Comparison of ENCODE assay signal across 12 cellular contexts in the genomic region with DNA sequence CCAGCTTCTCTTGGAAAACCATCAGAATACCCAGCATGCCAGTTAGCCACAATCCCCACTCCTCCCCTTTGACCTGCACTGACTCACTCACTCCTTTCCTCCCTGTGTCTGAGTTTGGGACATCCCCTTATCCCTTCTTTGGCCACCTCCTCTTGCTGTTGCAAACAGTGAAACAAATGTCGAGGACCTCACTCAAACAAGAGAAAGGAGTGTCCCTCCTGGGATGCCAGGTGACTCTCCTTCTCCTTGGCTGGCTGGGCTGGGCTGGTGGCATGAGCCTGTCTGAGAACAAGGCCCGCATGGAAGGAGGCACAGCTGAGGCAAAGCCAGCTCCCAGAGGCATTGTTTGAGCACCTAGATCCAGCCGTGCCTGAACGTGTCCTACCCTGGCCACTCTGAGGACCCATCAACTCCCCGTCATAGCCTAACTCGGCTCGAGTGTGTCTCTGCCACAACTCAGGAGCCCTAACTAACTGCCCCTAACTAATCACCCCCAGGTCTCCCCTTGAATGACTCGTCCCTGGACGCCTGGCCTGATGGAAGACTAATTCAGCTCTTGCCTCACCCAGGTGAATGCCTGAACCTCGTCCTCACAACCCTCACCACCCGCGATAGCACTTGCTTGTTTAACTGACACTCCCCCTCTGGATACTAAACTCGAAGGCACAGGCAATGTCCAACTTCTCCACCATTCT. TPM values are rescaled to one million over a fixed set of nuclear protein-coding genes. Genes with fewer than 3 reads are reported as not detected.
DNase-seq lines count a peak whose midpoint lies in the region; ATAC-seq and TF ChIP-seq lines count a peak whose summit lies in the region.
"Had no signal": no experiment of that assay in that cellular context is flagged by ENCODE, and none has a peak within 500 bp of the region (broad histone marks: within the 10 kb centered on the region; RNA-seq: fewer than 3 reads in every experiment).

No MANE protein-coding gene starts in this region.

- H4K20me1 ChIP-seq in GM23248 (ENCODE audit: insufficient read depth): no peaks in the 10 kb centered on the region

- POLR2A ChIA-PET in naive thymus-derived CD8-positive, alpha-beta T cell (lab: Charles Lee): no interaction called here

- DNase-seq in GM23248 (peak; percentile 89), fibroblast of villous mesenchyme (ENCODE audit: low read depth) (peak; percentile 88), iPS-NIHi11 (ENCODE audit: low spot score) (no peak)
- no peak for DNase-seq in activated naive CD8-positive, alpha-beta T cell treated with anti-CD3 and anti-CD28 coated beads, Interleukin-2, amount 50 U/mL, for 24 hours
- no peak for DNase-seq in stimulated activated naive B cell treated with anti-CD40 and anti-IgM and Interleukin-4, amounts not matched to agents 10 μg/mL and 1 μg/mL and 100 μg/mL, for 72 hours
- DNase-seq in naive thymus-derived CD8-positive, alpha-beta T cell: no peak
- DNase-seq in stimulated activated naive CD4-positive, alpha-beta T cell treated with Interleukin-2 at 50 U/mL for 16 hours (lab: John Stamatoyannopoulos, UW): no peak
- DNase-seq: anterior cingulate cortex; NCI-H2227 treated with DMSO at 0.1 percent for 48 hours; stimulated activated CD4-positive, alpha-beta T cell treated with anti-CD3 and anti-CD28 coated beads, Interleukin-2, amount 100 ng/mL, for 24 hours had no signal

- peaks cover 42% of the 10 kb centered on the region for H3F3A ChIP-seq in GM23248 (ENCODE audit: insufficient read depth)

- ATAC-seq in activated naive CD8-positive, alpha-beta T cell treated with anti-CD3 and anti-CD28 coated beads, Interleukin-2, amount 50 U/mL, for 24 hours: peak; percentile 50
- ATAC-seq in stimulated activated naive B cell treated with anti-CD40 and anti-IgM and Interleukin-4, amounts not matched to agents 10 μg/mL and 1 μg/mL and 100 μg/mL, for 72 hours (replicated peaks): no peak
- ATAC-seq in naive thymus-derived CD8-positive, alpha-beta T cell: no peak
- no peak for ATAC-seq in HG02852 (IDR thresholded peaks at IDR 0.05; ENCODE audit: unreplicated experiment)

- H3K9ac ChIP-seq in GM23248: no peak overlapping the region; the same call in 1 of the 2 replicates

- no peak for TF ChIP-seq CTCF in fibroblast of villous mesenchyme (IDR thresholded peaks at IDR 0.05; ENCODE audit: insufficient read depth, low read depth, low read length)

- no peaks in the 10 kb centered on the region for H3K9me3 Mint-ChIP-seq in activated naive CD8-positive, alpha-beta T cell treated with anti-CD3 and anti-CD28 coated beads, Interleukin-2, amount 50 U/mL, for 24 hours
- no peaks in the 10 kb centered on the region for H3K9me3 Mint-ChIP-seq in stimulated activated naive B cell treated with anti-CD40 and anti-IgM and Interleukin-4, amounts not matched to agents 10 μg/mL and 1 μg/mL and 100 μg/mL, for 72 hours
- no peaks in the 10 kb centered on the region for H3K9me3 Mint-ChIP-seq in naive thymus-derived CD8-positive, alpha-beta T cell

- H2AFZ ChIP-seq in GM23248: no peak overlapping the region

- H3K9me2 ChIP-seq in GM23248 (ENCODE audit: insufficient read depth): no peaks in the 10 kb centered on the region

- no peaks in the 10 kb centered on the region for H3K27me3 ChIP-seq in GM23248 (replicated peaks; ENCODE audit: insufficient read depth)

- no peaks in the 10 kb centered on the region for H3K27me3 Mint-ChIP-seq in activated naive CD8-positive, alpha-beta T cell treated with anti-CD3 and anti-CD28 coated beads, Interleukin-2, amount 50 U/mL, for 24 hours
- no peaks in the 10 kb centered on the region for H3K27me3 Mint-ChIP-seq in stimulated activated naive B cell treated with anti-CD40 and anti-IgM and Interleukin-4, amounts not matched to agents 10 μg/mL and 1 μg/mL and 100 μg/mL, for 72 hours
- no peaks in the 10 kb centered on the region for H3K27me3 Mint-ChIP-seq in naive thymus-derived CD8-positive, alpha-beta T cell

- peak overlapping the region; percentile 78 for H3K27ac ChIP-seq in GM23248
- H3K27ac ChIP-seq: VCaP had no signal

- H3K4me3 ChIP-seq in GM23248 (no peak overlapping the region), fibroblast of villous mesenchyme (ENCODE audit: low read depth, low read length) (no peak overlapping the region)

- H3K4me3 Mint-ChIP-seq in activated naive CD8-positive, alpha-beta T cell treated with anti-CD3 and anti-CD28 coated beads, Interleukin-2, amount 50 U/mL, for 24 hours: no peak overlapping the region
- peak overlapping the region in 1 of 2 donors; percentile 23 for H3K4me3 Mint-ChIP-seq in stimulated activated naive B cell treated with anti-CD40 and anti-IgM and Interleukin-4, amounts not matched to agents 10 μg/mL and 1 μg/mL and 100 μg/mL, for 72 hours
- no peak overlapping the region for H3K4me3 Mint-ChIP-seq in naive thymus-derived CD8-positive, alpha-beta T cell

- peaks cover 42% of the 10 kb centered on the region for H3K4me1 Mint-ChIP-seq in activated naive CD8-positive, alpha-beta T cell treated with anti-CD3 and anti-CD28 coated beads, Interleukin-2, amount 50 U/mL, for 24 hours
- peaks cover 60 to 89% of the 10 kb centered on the region in 2 donors for H3K4me1 Mint-ChIP-seq in stimulated activated naive B cell treated with anti-CD40 and anti-IgM and Interleukin-4, amounts not matched to agents 10 μg/mL and 1 μg/mL and 100 μg/mL, for 72 hours
- H3K4me1 Mint-ChIP-seq in naive thymus-derived CD8-positive, alpha-beta T cell: peaks cover 21 to 58% (median 36%) of the 10 kb centered on the region in 4 donors

- H3K9me3 ChIP-seq in GM23248 (ENCODE audit: low read depth): no peaks in the 10 kb centered on the region

- peak overlapping the region; percentile 38 for H3K4me2 ChIP-seq in GM23248 (ENCODE audit: unreplicated experiment)

- H3K79me2 ChIP-seq in GM23248 (ENCODE audit: insufficient read depth): peaks cover 87% of the 10 kb centered on the region

- 61 to 65% methylated on average over 12 to 13 of the region's 13 CpGs for WGBS in GM23248 (ENCODE audit: low coverage in 1 of 2, low lambda C conversion rate in 2 of 2, missing lambda C conversion rate in 2 of 2), 2 experiments

- peaks cover 3% of the 10 kb centered on the region for H3K36me3 Mint-ChIP-seq in activated naive CD8-positive, alpha-beta T cell treated with anti-CD3 and anti-CD28 coated beads, Interleukin-2, amount 50 U/mL, for 24 hours (ENCODE audit: low read depth)
- peaks cover 50 to 68% of the 10 kb centered on the region in 2 donors for H3K36me3 Mint-ChIP-seq in stimulated activated naive B cell treated with anti-CD40 and anti-IgM and Interleukin-4, amounts not matched to agents 10 μg/mL and 1 μg/mL and 100 μg/mL, for 72 hours
- peaks cover 0 to 13% (median 2%) of the 10 kb centered on the region in 3 donors for H3K36me3 Mint-ChIP-seq in naive thymus-derived CD8-positive, alpha-beta T cell

- peaks cover 55% of the 10 kb centered on the region for H3K4me1 ChIP-seq in GM23248 (ENCODE audit: insufficient read depth)

- in situ Hi-C loops in GM23248 (cut with MboI): no loop called here

- H3K36me3 ChIP-seq in GM23248 (ENCODE audit: low read depth): no peaks in the 10 kb centered on the region

- H3K27ac Mint-ChIP-seq in activated naive CD8-positive, alpha-beta T cell treated with anti-CD3 and anti-CD28 coated beads, Interleukin-2, amount 50 U/mL, for 24 hours: no peak overlapping the region
- H3K27ac Mint-ChIP-seq in stimulated activated naive B cell treated with anti-CD40 and anti-IgM and Interleukin-4, amounts not matched to agents 10 μg/mL and 1 μg/mL and 100 μg/mL, for 72 hours: peak overlapping the region; percentile 62
- peak overlapping the region in 4 of 10 donors; percentile 2 to 40 (median 25) for H3K27ac Mint-ChIP-seq in naive thymus-derived CD8-positive, alpha-beta T cell

RNA-seq across cellular contexts. Expression of gene NCOR2, which starts 43.0 kb away (rescaled TPM):
- total RNA-seq in GM23248 (2014; rRNA removed; shearing (Covaris generic)): 37.7 and 66.0 TPM in 2 replicates
- 40.8 and 43.5 TPM in 2 replicates for polyA plus RNA-seq in GM23248 (2016; fragmentation: Nextera tagmentation; extraction: Ambion mirVana)
- total RNA-seq in fibroblast of villous mesenchyme: 77.3 and 86.8 TPM in 2 replicates
- 10 to 100 TPM; 86.3 to 86.7 TPM for total RNA-seq in naive thymus-derived CD8-positive, alpha-beta T cell
- 10 to 100 TPM in 1 of 3 donors, 1 to 10 TPM in 2; 2.3 to 18.7 (median 3.5) TPM for polyA plus RNA-seq in naive thymus-derived CD8-positive, alpha-beta T cell

Comparison
In these comparisons a context has a peak if more than half of its experiments do, and no peak if none do; other contexts are left out.
1. DNase-seq: peak in GM23248 (single experiment) and fibroblast of villous mesenchyme (single experiment); none in activated naive CD8-positive, alpha-beta T cell treated with anti-CD3 and anti-CD28 coated beads, Interleukin-2, amount 50 U/mL, for 24 hours (single experiment), stimulated activated naive B cell treated with anti-CD40 and anti-IgM and Interleukin-4, amounts not matched to agents 10 μg/mL and 1 μg/mL and 100 μg/mL, for 72 hours (single experiment), iPS-NIHi11 (single experiment), naive thymus-derived CD8-positive, alpha-beta T cell (0 of 10) and stimulated activated naive CD4-positive, alpha-beta T cell treated with Interleukin-2 at 50 U/mL for 16 hours (single experiment).